32 cellular contexts compared by ENCODE assay signal in the genomic region with DNA sequence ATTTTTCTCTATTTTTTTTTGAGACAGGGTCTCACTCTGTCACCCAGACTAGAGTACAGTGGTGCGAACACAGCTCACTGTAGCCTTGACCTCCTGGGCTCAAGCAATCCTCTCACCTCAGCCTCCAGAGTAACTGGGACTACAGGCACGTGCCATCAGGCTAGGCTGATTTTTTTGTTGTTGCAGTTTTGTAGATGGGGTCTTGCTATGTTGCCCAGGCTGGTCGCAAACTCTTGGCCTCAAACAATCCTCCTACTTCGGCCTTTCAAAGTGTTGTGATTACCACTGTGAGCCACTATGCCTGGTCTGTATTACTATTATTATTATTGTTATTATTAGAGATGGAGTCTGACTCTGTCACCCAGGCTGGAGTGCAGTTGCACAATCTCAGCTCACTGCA. TPM values are rescaled to one million over a fixed set of nuclear protein-coding genes. Genes with fewer than 3 reads are reported as not detected.
A peak's percentile ranks its signal among the peaks of the same experiment; 100 is the strongest.
DNase-seq lines count a peak whose midpoint lies in the region; ATAC-seq and TF ChIP-seq lines count a peak whose summit lies in the region.
"Had no signal": no experiment of that assay in that cellular context is flagged by ENCODE, and none has a peak within 500 bp of the region (broad histone marks: within the 10 kb centered on the region; RNA-seq: fewer than 3 reads in every experiment).

No MANE protein-coding gene starts in this region.

- no peaks in the 10 kb centered on the region for H3K27me3 ChIP-seq in Peyer's patch
- H3K27me3 ChIP-seq: breast epithelium, pancreas, thyroid gland had no signal

- H3K27ac Mint-ChIP-seq in activated naive CD8-positive, alpha-beta T cell treated with anti-CD3 and anti-CD28 coated beads for 36 hours = peak overlapping the region; percentile 74
- H3K27ac Mint-ChIP-seq in activated naive CD8-positive, alpha-beta T cell treated with anti-CD3 and anti-CD28 coated beads, Interleukin-2, amount 50 U/mL, for 24 hours = no peak overlapping the region
- H3K27ac Mint-ChIP-seq in central memory CD8-positive, alpha-beta T cell (ENCODE audit: low read depth) = peak overlapping the region; percentile 93
- peak overlapping the region; percentile 77 for H3K27ac Mint-ChIP-seq in stimulated activated memory B cell treated with anti-CD40 and anti-IgM and Interleukin-4, amounts not matched to agents 10 μg/mL and 1 μg/mL and 100 μg/mL, for 72 hours

- H3K36me3 Mint-ChIP-seq in activated naive CD8-positive, alpha-beta T cell treated with anti-CD3 and anti-CD28 coated beads for 36 hours = peaks cover 60% of the 10 kb centered on the region
- H3K36me3 Mint-ChIP-seq in activated naive CD8-positive, alpha-beta T cell treated with anti-CD3 and anti-CD28 coated beads, Interleukin-2, amount 50 U/mL, for 24 hours (ENCODE audit: low read depth) = peaks cover 58% of the 10 kb centered on the region
- peaks cover 76% of the 10 kb centered on the region for H3K36me3 Mint-ChIP-seq in central memory CD8-positive, alpha-beta T cell (ENCODE audit: insufficient read depth)
- H3K36me3 Mint-ChIP-seq in stimulated activated memory B cell treated with anti-CD40 and anti-IgM and Interleukin-4, amounts not matched to agents 10 μg/mL and 1 μg/mL and 100 μg/mL, for 72 hours = peaks cover 52% of the 10 kb centered on the region

- peak overlapping the region in 2 of 4 donors; percentile 25 to 27 for H3K4me3 ChIP-seq in Peyer's patch
- H3K4me3 ChIP-seq: breast epithelium, smooth muscle cell, thyroid gland had no signal

- peak overlapping the region; percentile 43 to 78 (median 64) for H3K27ac ChIP-seq in Peyer's patch
- H3K27ac ChIP-seq: breast epithelium, epithelial cell of prostate, thyroid gland had no signal

- no peak for ATAC-seq in activated naive CD8-positive, alpha-beta T cell treated with anti-CD3 and anti-CD28 coated beads, Interleukin-2, amount 50 U/mL, for 24 hours
- ATAC-seq in central memory CD8-positive, alpha-beta T cell (replicated peaks; ENCODE audit: extremely low read depth, poor library complexity, severe bottlenecking) = no peak
- ATAC-seq in stimulated activated memory B cell treated with anti-CD40 and anti-IgM and Interleukin-4, amounts not matched to agents 10 μg/mL and 1 μg/mL and 100 μg/mL, for 72 hours = no peak
- ATAC-seq: Panc1 had no signal

- H3K36me3 ChIP-seq in Peyer's patch = peaks cover 0 to 61% (median 0%) of the 10 kb centered on the region in 3 donors
- H3K36me3 ChIP-seq: breast epithelium had no signal

- H3K4me3 Mint-ChIP-seq in activated naive CD8-positive, alpha-beta T cell treated with anti-CD3 and anti-CD28 coated beads for 36 hours = no peak overlapping the region
- no peak overlapping the region for H3K4me3 Mint-ChIP-seq in activated naive CD8-positive, alpha-beta T cell treated with anti-CD3 and anti-CD28 coated beads, Interleukin-2, amount 50 U/mL, for 24 hours
- no peak overlapping the region for H3K4me3 Mint-ChIP-seq in central memory CD8-positive, alpha-beta T cell
- no peak overlapping the region for H3K4me3 Mint-ChIP-seq in stimulated activated memory B cell treated with anti-CD40 and anti-IgM and Interleukin-4, amounts not matched to agents 10 μg/mL and 1 μg/mL and 100 μg/mL, for 72 hours
- H3K4me3 Mint-ChIP-seq: activated naive CD4-positive, alpha-beta T cell treated with anti-CD3 and anti-CD28 coated beads for 36 hours; immature natural killer cell; neural crest cell had no signal

- H3K27me3 Mint-ChIP-seq in activated naive CD8-positive, alpha-beta T cell treated with anti-CD3 and anti-CD28 coated beads for 36 hours = no peaks in the 10 kb centered on the region
- no peaks in the 10 kb centered on the region for H3K27me3 Mint-ChIP-seq in activated naive CD8-positive, alpha-beta T cell treated with anti-CD3 and anti-CD28 coated beads, Interleukin-2, amount 50 U/mL, for 24 hours
- H3K27me3 Mint-ChIP-seq in central memory CD8-positive, alpha-beta T cell = no peaks in the 10 kb centered on the region
- no peaks in the 10 kb centered on the region for H3K27me3 Mint-ChIP-seq in stimulated activated memory B cell treated with anti-CD40 and anti-IgM and Interleukin-4, amounts not matched to agents 10 μg/mL and 1 μg/mL and 100 μg/mL, for 72 hours

- H3K9me3 Mint-ChIP-seq in activated naive CD8-positive, alpha-beta T cell treated with anti-CD3 and anti-CD28 coated beads for 36 hours = peaks cover 6% of the 10 kb centered on the region
- no peaks in the 10 kb centered on the region for H3K9me3 Mint-ChIP-seq in activated naive CD8-positive, alpha-beta T cell treated with anti-CD3 and anti-CD28 coated beads, Interleukin-2, amount 50 U/mL, for 24 hours
- H3K9me3 Mint-ChIP-seq in central memory CD8-positive, alpha-beta T cell = no peaks in the 10 kb centered on the region
- no peaks in the 10 kb centered on the region for H3K9me3 Mint-ChIP-seq in stimulated activated memory B cell treated with anti-CD40 and anti-IgM and Interleukin-4, amounts not matched to agents 10 μg/mL and 1 μg/mL and 100 μg/mL, for 72 hours
- H3K9me3 Mint-ChIP-seq: activated T-helper 1 cell treated with anti-CD3 and anti-CD28 coated beads, Interleukin-12 subunit alpha, Interleukin-12 subunit beta, Interleukin-2, Interleukin-4 antibody, amounts not matched to agents 30 ng/mL and 10 ng/mL and 1 ng/mL, durations not matched to agents 14 hours and 24 hours and 36 hours; immature natural killer cell; neural crest cell had no signal

- no peak for TF ChIP-seq CTCF in Peyer's patch (IDR thresholded peaks at IDR 0.05)

- H3K9me3 ChIP-seq in Peyer's patch = no peaks in the 10 kb centered on the region
- H3K9me3 ChIP-seq: breast epithelium, Caco-2, pancreas, thyroid gland had no signal

- DNase-seq in activated naive CD8-positive, alpha-beta T cell treated with anti-CD3 and anti-CD28 coated beads for 36 hours = no peak
- DNase-seq in activated naive CD8-positive, alpha-beta T cell treated with anti-CD3 and anti-CD28 coated beads, Interleukin-2, amount 50 U/mL, for 24 hours = no peak
- DNase-seq in Peyer's patch (no peak), hypothalamus (lab: John Stamatoyannopoulos, UW) (no peak), kidney tubule cell (ENCODE audit: low spot score) (no peak)
- DNase-seq in central memory CD8-positive, alpha-beta T cell (ENCODE audit: low spot score in 2 of 2) = no peak
- DNase-seq in stimulated activated CD4-positive, alpha-beta T cell treated with anti-CD3 and anti-CD28 coated beads, Interleukin-15, amount 100 ng/mL, for 24 hours = no peak
- DNase-seq: activated CD4-positive, alpha-beta T cell treated with anti-CD3 and anti-CD28 coated beads for 48 hours; activated naive CD4-positive, alpha-beta T cell treated with anti-CD3 and anti-CD28 coated beads for 36 hours; Caco-2; DMS79; effector CD4-positive, alpha-beta T cell; HCEC 1CT; hippocampal formation; immature natural killer cell; mammary epithelial cell; NCI-H1436; NCI-H2081 treated with DMSO at 0.1 percent for 48 hours; NCI-H345; NCI-H69; pancreas; retina; SHP77; stimulated activated CD4-positive, alpha-beta T cell treated with anti-CD3 and anti-CD28 coated beads, Interleukin-1b, Interleukin-23, amount 100 ng/mL, for 48 hours; thyroid gland had no signal

- H3K4me1 Mint-ChIP-seq in activated naive CD8-positive, alpha-beta T cell treated with anti-CD3 and anti-CD28 coated beads for 36 hours = peaks cover 16% of the 10 kb centered on the region
- H3K4me1 Mint-ChIP-seq in activated naive CD8-positive, alpha-beta T cell treated with anti-CD3 and anti-CD28 coated beads, Interleukin-2, amount 50 U/mL, for 24 hours = peaks cover 32% of the 10 kb centered on the region
- peaks cover 11% of the 10 kb centered on the region for H3K4me1 Mint-ChIP-seq in central memory CD8-positive, alpha-beta T cell
- H3K4me1 Mint-ChIP-seq in stimulated activated memory B cell treated with anti-CD40 and anti-IgM and Interleukin-4, amounts not matched to agents 10 μg/mL and 1 μg/mL and 100 μg/mL, for 72 hours = peaks cover 17% of the 10 kb centered on the region
- H3K4me1 Mint-ChIP-seq: neural crest cell had no signal

- no peak for TF ChIP-seq POLR2A in Peyer's patch (IDR thresholded peaks at IDR 0.05)

- H3K4me1 ChIP-seq in Peyer's patch = peaks cover 0 to 6% (median 2%) of the 10 kb centered on the region in 4 donors
- H3K4me1 ChIP-seq: breast epithelium, Caco-2, thyroid gland had no signal

RNA-seq across cellular contexts. Expression of gene GIT2, which starts 23.3 kb away (rescaled TPM):
- 10 to 100 TPM; 50.6 to 51.0 TPM for total RNA-seq in activated naive CD8-positive, alpha-beta T cell treated with anti-CD3 and anti-CD28 coated beads for 36 hours
- total RNA-seq in Peyer's patch = 100 to 1,000 TPM in 1 of 4 donors, 10 to 100 TPM in 3; 55.0 to 107 (median 79.8) TPM

RNA-seq across cellular contexts. Expression of gene ANKRD13A, which starts 26.4 kb away (rescaled TPM):
- total RNA-seq in activated naive CD8-positive, alpha-beta T cell treated with anti-CD3 and anti-CD28 coated beads for 36 hours = 10 to 100 TPM; 36.8 to 43.6 TPM
- total RNA-seq in Peyer's patch = 100 to 1,000 TPM in 1 of 4 donors, 10 to 100 TPM in 3; 81.3 to 124 (median 92.1) TPM
